20 cellular contexts compared by ENCODE assay signal in genomic region chr12:53185582-53186153, GRCh38. TPM values are rescaled to one million over a fixed set of nuclear protein-coding genes. Genes with fewer than 3 reads are reported as not detected.
DNase-seq lines count a peak whose midpoint lies in the region; TF ChIP-seq lines count a peak whose summit lies in the region.
"Had no signal": no experiment of that assay in that cellular context is flagged by ENCODE, and none has a peak within 500 bp of the region (broad histone marks: within the 10 kb centered on the region; RNA-seq: fewer than 3 reads in every experiment).

No MANE protein-coding gene starts in this region.

- H4K20me1 ChIP-seq in KMS-11 (ENCODE audit: insufficient read depth), result no peaks in the 10 kb centered on the region

- H3K4me3 ChIP-seq in KMS-11 (IDR thresholded peaks at IDR 0.05; ENCODE audit: insufficient read depth, low read depth, low read length) (no peak overlapping the region), coronary artery (no peak overlapping the region), parathyroid adenoma (ENCODE audit: low read depth, low read length) (no peak overlapping the region), brain microvascular endothelial cell (ENCODE audit: low read depth, low read length) (no peak overlapping the region), colonic mucosa (no peak overlapping the region)
- H3K4me3 ChIP-seq: body of pancreas, esophagus squamous epithelium, heart left ventricle, suprapubic skin had no signal

- no peaks in the 10 kb centered on the region for H3K27me3 ChIP-seq in KMS-11 (ENCODE audit: insufficient read depth, low read depth)
- H3K27me3 ChIP-seq in parathyroid adenoma (ENCODE audit: control insufficient read depth, insufficient read depth, low read length), result no peaks in the 10 kb centered on the region
- H3K27me3 ChIP-seq in brain microvascular endothelial cell (replicated peaks), result no peaks in the 10 kb centered on the region
- H3K27me3 ChIP-seq in colonic mucosa, result no peaks in the 10 kb centered on the region
- H3K27me3 ChIP-seq: body of pancreas, esophagus squamous epithelium, heart left ventricle, suprapubic skin had no signal

- H3K27me3 Mint-ChIP-seq in activated naive CD4-positive, alpha-beta T cell treated with anti-CD3 and anti-CD28 coated beads, Interleukin-2, amount 50 U/mL, for 24 hours, result no peaks in the 10 kb centered on the region
- peaks cover 6 to 10% (median 6%) of the 10 kb centered on the region in 3 donors for H3K27me3 Mint-ChIP-seq in immature natural killer cell (ENCODE audit: low read depth in 3 of 3)
- H3K27me3 Mint-ChIP-seq: naive B cell had no signal

- H3K36me3 ChIP-seq in KMS-11 (ENCODE audit: insufficient read depth) (peaks cover 11% of the 10 kb centered on the region; the same call in 1 of the 2 replicates), parathyroid adenoma (ENCODE audit: control insufficient read depth, insufficient read depth, low read length) (no peaks in the 10 kb centered on the region), brain microvascular endothelial cell (replicated peaks) (peaks cover 52% of the 10 kb centered on the region), colonic mucosa (peaks cover 11% of the 10 kb centered on the region)

- no peak overlapping the region for H2AFZ ChIP-seq in KMS-11 (ENCODE audit: low read depth)
- H2AFZ ChIP-seq in parathyroid adenoma, result no peak overlapping the region

- in situ Hi-C loops in brain microvascular endothelial cell (cut with HindIII; ENCODE audit: low pct_ligation_motif_present, low sequenced_read_pairs), result no loop called here

- peaks cover 14% of the 10 kb centered on the region for H3K36me3 Mint-ChIP-seq in activated naive CD4-positive, alpha-beta T cell treated with anti-CD3 and anti-CD28 coated beads, Interleukin-2, amount 50 U/mL, for 24 hours
- H3K36me3 Mint-ChIP-seq in immature natural killer cell, result peaks cover 23 to 44% (median 35%) of the 10 kb centered on the region in 3 donors

- TF ChIP-seq CTCF in KMS-11 (conservative IDR thresholded peaks at IDR 0.05; ENCODE audit: low read depth, low read length) (peak; percentile 65), coronary artery (IDR thresholded peaks at IDR 0.05) (no peak), parathyroid adenoma (IDR thresholded peaks at IDR 0.05) (peak; percentile 18), brain microvascular endothelial cell (IDR thresholded peaks at IDR 0.05; ENCODE audit: low read depth, low read length, missing control alignments) (no peak), colonic mucosa (IDR thresholded peaks at IDR 0.05) (no peak)

- H3K27ac ChIP-seq in KMS-11 (no peak overlapping the region; the same call in 1 of the 2 replicates), coronary artery (no peak overlapping the region), parathyroid adenoma (no peak overlapping the region), brain microvascular endothelial cell (no peak overlapping the region), colonic mucosa (no peak overlapping the region)
- H3K27ac ChIP-seq: body of pancreas, esophagus squamous epithelium, heart left ventricle, suprapubic skin had no signal

- H3K9ac ChIP-seq in KMS-11 (no peak overlapping the region), parathyroid adenoma (no peak overlapping the region), colonic mucosa (ENCODE audit: low read depth in 2 of 2, low read length in 2 of 2) (no peak overlapping the region)

- DNase-seq in activated naive CD4-positive, alpha-beta T cell treated with anti-CD3 and anti-CD28 coated beads, Interleukin-2, amount 50 U/mL, for 16 hours, result no peak
- DNase-seq in coronary artery (ENCODE audit: low spot score), result peak; percentile 21
- DNase-seq in brain microvascular endothelial cell, result no peak
- DNase-seq in colonic mucosa, result no peak
- no peak for DNase-seq in immature natural killer cell
- DNase-seq: activated gamma-delta T cell treated with Interleukin-2 at 50 U/mL for 16 hours; body of pancreas; Calu3; esophagus squamous epithelium; heart left ventricle; Karpas-422; mammary epithelial cell; naive B cell; NCI-H1436; RPMI8226; stimulated activated CD4-positive, alpha-beta T cell treated with anti-CD3 and anti-CD28 coated beads, Interleukin-2, amount 100 ng/mL, for 48 hours had no signal

- peaks cover 44% of the 10 kb centered on the region for H3K4me1 ChIP-seq in KMS-11 (ENCODE audit: low read depth, poor library complexity, severe bottlenecking)
- H3K4me1 ChIP-seq in parathyroid adenoma, result peaks cover 49% of the 10 kb centered on the region
- peaks cover 15% of the 10 kb centered on the region for H3K4me1 ChIP-seq in colonic mucosa

- no peaks in the 10 kb centered on the region for H3K9me3 ChIP-seq in parathyroid adenoma (ENCODE audit: control insufficient read depth, low read length)
- no peaks in the 10 kb centered on the region for H3K9me3 ChIP-seq in colonic mucosa
- H3K9me3 ChIP-seq: body of pancreas, esophagus squamous epithelium, heart left ventricle, suprapubic skin had no signal

- H3K9me3 Mint-ChIP-seq in activated naive CD4-positive, alpha-beta T cell treated with anti-CD3 and anti-CD28 coated beads, Interleukin-2, amount 50 U/mL, for 24 hours, result no peaks in the 10 kb centered on the region
- H3K9me3 Mint-ChIP-seq in immature natural killer cell, result no peaks in the 10 kb centered on the region
- H3K9me3 Mint-ChIP-seq: naive B cell had no signal

- intact Hi-C loops in colonic mucosa (cut with DNase I), result no loop called here

- H3K79me2 ChIP-seq in KMS-11 (ENCODE audit: insufficient read depth, low read depth) (peaks cover 36% of the 10 kb centered on the region), parathyroid adenoma (peaks cover 6% of the 10 kb centered on the region)

- H3K4me1 Mint-ChIP-seq in activated naive CD4-positive, alpha-beta T cell treated with anti-CD3 and anti-CD28 coated beads, Interleukin-2, amount 50 U/mL, for 24 hours, result peaks cover 58% of the 10 kb centered on the region
- peaks cover 32 to 55% of the 10 kb centered on the region in 2 donors for H3K4me1 Mint-ChIP-seq in immature natural killer cell

- H3K4me3 Mint-ChIP-seq in activated naive CD4-positive, alpha-beta T cell treated with anti-CD3 and anti-CD28 coated beads, Interleukin-2, amount 50 U/mL, for 24 hours, result no peak overlapping the region
- H3K4me3 Mint-ChIP-seq in immature natural killer cell, result no peak overlapping the region

- H3K27ac Mint-ChIP-seq in activated naive CD4-positive, alpha-beta T cell treated with anti-CD3 and anti-CD28 coated beads, Interleukin-2, amount 50 U/mL, for 24 hours, result peak overlapping the region; percentile 73
- H3K27ac Mint-ChIP-seq in immature natural killer cell, result peak overlapping the region in 1 of 6 donors; percentile 10

- H3K4me2 ChIP-seq in KMS-11 (no peak overlapping the region), parathyroid adenoma (ENCODE audit: low read length) (no peak overlapping the region)

RNA-seq across cellular contexts. Expression of gene CSAD, which starts 4.9 kb away (rescaled TPM):
- total RNA-seq in colonic mucosa, result 10 to 100 TPM in 1 of 2 donors, 1 to 10 TPM in 1; 9.1 to 20.4 TPM
- polyA plus RNA-seq in immature natural killer cell, result 1 to 10 TPM in 2 of 3 donors, under 1 TPM in 1; 0.85 to 3.8 (median 2.6) TPM

RNA-seq across cellular contexts. Expression of gene ZNF740, which starts 5.1 kb away (rescaled TPM):
- 10 to 100 TPM; 27.5 to 32.3 TPM for total RNA-seq in colonic mucosa
- 1 to 10 TPM; 2.0 to 5.1 (median 2.6) TPM for polyA plus RNA-seq in immature natural killer cell

RNA-seq across cellular contexts. Expression of gene ITGB7, which starts 21.4 kb away (rescaled TPM):
- 1 to 10 TPM; 5.3 to 8.8 TPM for total RNA-seq in colonic mucosa
- 100 to 1,000 TPM; 289 to 390 (median 389) TPM for polyA plus RNA-seq in immature natural killer cell

RNA-seq across cellular contexts. Expression of gene RARG, which starts 46.3 kb away (rescaled TPM):
- total RNA-seq in colonic mucosa, result 10 to 100 TPM; 11.4 to 21.5 TPM
- polyA plus RNA-seq in immature natural killer cell, result 10 to 100 TPM in 1 of 3 donors, 1 to 10 TPM in 2; 2.9 to 10.1 (median 4.7) TPM

Comparison
In these comparisons a context has a peak if more than half of its experiments do, and no peak if none do; other contexts are left out.
1. CTCF ChIP-seq: peak in KMS-11 (single experiment) and parathyroid adenoma (single experiment); none in coronary artery (single experiment), brain microvascular endothelial cell (single experiment) and colonic mucosa (single experiment).